ENCODE assay signal across 10 cellular contexts in genomic region chr16:85054948-85055502, GRCh38. TPM values are rescaled to one million over a fixed set of nuclear protein-coding genes. Genes with fewer than 3 reads are reported as not detected.
DNase-seq lines count a peak whose midpoint lies in the region; ATAC-seq and TF ChIP-seq lines count a peak whose summit lies in the region.
"Had no signal": no experiment of that assay in that cellular context is flagged by ENCODE, and none has a peak within 500 bp of the region (broad histone marks: within the 10 kb centered on the region; RNA-seq: fewer than 3 reads in every experiment).

No MANE protein-coding gene starts in this region.

- peaks cover 30% of the 10 kb centered on the region for H3K4me1 Mint-ChIP-seq in T-helper 2 cell treated with Interferon-gamma antibody and Interleukin-4, amounts not matched to agents 5 μg/mL and 100 μg/mL, for 36 hours (ENCODE audit: low read depth)
- H3K4me1 Mint-ChIP-seq in activated naive CD8-positive, alpha-beta T cell treated with anti-CD3 and anti-CD28 coated beads, Interleukin-2, amount 50 U/mL, for 24 hours = peaks cover 43% of the 10 kb centered on the region

- no peak for DNase-seq in T-helper 2 cell treated with Interferon-gamma antibody and Interleukin-4, amounts not matched to agents 5 μg/mL and 100 μg/mL, for 36 hours (ENCODE audit: low spot score)
- no peak for DNase-seq in T-helper 2 cell
- no peak for DNase-seq in activated naive CD8-positive, alpha-beta T cell treated with anti-CD3 and anti-CD28 coated beads, Interleukin-2, amount 50 U/mL, for 24 hours
- peak in 1 of 2 donors; percentile 7 for DNase-seq in left lung
- DNase-seq in substantia nigra (lab: John Stamatoyannopoulos, UW) = no peak
- DNase-seq in WERI-Rb-1 = no peak
- DNase-seq in DMS 273 treated with DMSO at 0.1 percent for 48 hours (lab: John Stamatoyannopoulos, UW) = no peak
- DNase-seq: NCI-H2029 had no signal

- peak overlapping the region; percentile 78 for H3K27ac Mint-ChIP-seq in T-helper 2 cell treated with Interferon-gamma antibody and Interleukin-4, amounts not matched to agents 5 μg/mL and 100 μg/mL, for 36 hours
- H3K27ac Mint-ChIP-seq in activated naive CD8-positive, alpha-beta T cell treated with anti-CD3 and anti-CD28 coated beads, Interleukin-2, amount 50 U/mL, for 24 hours = peak overlapping the region; percentile 90

- TF ChIP-seq CTCF in left lung (IDR thresholded peaks at IDR 0.05) = no peak
- TF ChIP-seq CTCF in WERI-Rb-1 (IDR thresholded peaks at IDR 0.05; ENCODE audit: low read depth, low read length) = no peak

- intact Hi-C loops in left lung (cut with DNase I) = no loop called here

- peaks cover 17 to 48% of the 10 kb centered on the region in 2 donors for H3K4me1 ChIP-seq in left lung
- H3K4me1 ChIP-seq: A549 had no signal

- peak overlapping the region; percentile 68 for H3K4me3 Mint-ChIP-seq in T-helper 2 cell treated with Interferon-gamma antibody and Interleukin-4, amounts not matched to agents 5 μg/mL and 100 μg/mL, for 36 hours
- peak overlapping the region; percentile 73 for H3K4me3 Mint-ChIP-seq in activated naive CD8-positive, alpha-beta T cell treated with anti-CD3 and anti-CD28 coated beads, Interleukin-2, amount 50 U/mL, for 24 hours

- peaks cover 2% of the 10 kb centered on the region for H3K36me3 Mint-ChIP-seq in T-helper 2 cell treated with Interferon-gamma antibody and Interleukin-4, amounts not matched to agents 5 μg/mL and 100 μg/mL, for 36 hours (ENCODE audit: low read depth)
- H3K36me3 Mint-ChIP-seq in activated naive CD8-positive, alpha-beta T cell treated with anti-CD3 and anti-CD28 coated beads, Interleukin-2, amount 50 U/mL, for 24 hours (ENCODE audit: low read depth) = peaks cover 2% of the 10 kb centered on the region

- H3K27me3 ChIP-seq in left lung = no peaks in the 10 kb centered on the region
- H3K27me3 ChIP-seq in WERI-Rb-1 (ENCODE audit: insufficient read depth, low read depth, severe bottlenecking) = no peaks in the 10 kb centered on the region

- H3K4me3 ChIP-seq in left lung (peak overlapping the region in 1 of 2 donors; percentile 1), WERI-Rb-1 (ENCODE audit: low read depth, low read length) (no peak overlapping the region)
- H3K4me3 ChIP-seq: A549 had no signal

- H3K27me3 Mint-ChIP-seq in T-helper 2 cell treated with Interferon-gamma antibody and Interleukin-4, amounts not matched to agents 5 μg/mL and 100 μg/mL, for 36 hours (ENCODE audit: low read depth) = peaks cover 13% of the 10 kb centered on the region
- H3K27me3 Mint-ChIP-seq in activated naive CD8-positive, alpha-beta T cell treated with anti-CD3 and anti-CD28 coated beads, Interleukin-2, amount 50 U/mL, for 24 hours = no peaks in the 10 kb centered on the region

- H3K9me3 Mint-ChIP-seq in T-helper 2 cell treated with Interferon-gamma antibody and Interleukin-4, amounts not matched to agents 5 μg/mL and 100 μg/mL, for 36 hours = no peaks in the 10 kb centered on the region
- no peaks in the 10 kb centered on the region for H3K9me3 Mint-ChIP-seq in activated naive CD8-positive, alpha-beta T cell treated with anti-CD3 and anti-CD28 coated beads, Interleukin-2, amount 50 U/mL, for 24 hours

- H3K27ac ChIP-seq in left lung = peak overlapping the region; percentile 75 to 88
- peak overlapping the region; percentile 76 for H3K27ac ChIP-seq in substantia nigra (ENCODE audit: low read depth, low read length, poor library complexity, severe bottlenecking)
- no peak overlapping the region for H3K27ac ChIP-seq in WERI-Rb-1
- H3K27ac ChIP-seq: A549 had no signal

- H3K36me3 ChIP-seq in left lung (peaks cover 0 to 12% of the 10 kb centered on the region in 2 donors), WERI-Rb-1 (no peaks in the 10 kb centered on the region)

- no peak for ATAC-seq in activated naive CD8-positive, alpha-beta T cell treated with anti-CD3 and anti-CD28 coated beads, Interleukin-2, amount 50 U/mL, for 24 hours
- ATAC-seq in left lung (no peak), HG02763 (IDR thresholded peaks at IDR 0.05; ENCODE audit: unreplicated experiment) (no peak)

- H3K9me3 ChIP-seq in left lung = no peaks in the 10 kb centered on the region
- no peaks in the 10 kb centered on the region for H3K9me3 ChIP-seq in WERI-Rb-1 (ENCODE audit: severe bottlenecking)
- H3K9me3 ChIP-seq: A549 had no signal

RNA-seq across cellular contexts. Expression of gene KIAA0513, which starts 27.4 kb away (rescaled TPM):
- 10 to 100 TPM; 22.6 to 31.7 TPM for total RNA-seq in left lung

RNA-seq across cellular contexts. Expression of gene ZDHHC7, which starts 43.7 kb away (rescaled TPM):
- 10 to 100 TPM; 69.8 to 82.3 TPM for total RNA-seq in left lung

RNA-seq across cellular contexts. Expression of gene CIBAR2, which starts 57.2 kb away (rescaled TPM):
- total RNA-seq in left lung = 1 to 10 TPM in 1 of 2 donors, under 1 TPM in 1; 0.29 to 9.6 TPM
